Comparison of ENCODE assay signal across 8 cellular contexts in genomic region chr3:33277193-33277882, GRCh38. TPM values are rescaled to one million over a fixed set of nuclear protein-coding genes. Genes with fewer than 3 reads are reported as not detected.
DNase-seq lines count a peak whose midpoint lies in the region; ATAC-seq and TF ChIP-seq lines count a peak whose summit lies in the region.

FBXL2 (plus strand) TSS chr3:33277442; CDS start chr3:33277513, 71 bp downstream.

- intact Hi-C loops in lower lobe of right lung (cut with DNase I) = no loop called here

- peaks cover 4% of the 10 kb centered on the region for H3K27me3 ChIP-seq in effector memory CD4-positive, alpha-beta T cell (replicated peaks; ENCODE audit: control insufficient read depth, insufficient read depth, low read length, poor library complexity, severe bottlenecking)
- peaks cover 12% of the 10 kb centered on the region for H3K27me3 ChIP-seq in lower lobe of right lung (ENCODE audit: low read depth)

- no peak for TF ChIP-seq CTCF in LNCaP clone FGC (IDR thresholded peaks at IDR 0.05; ENCODE audit: control insufficient read depth, extremely low read depth, insufficient read depth)
- TF ChIP-seq CTCF in lower lobe of right lung (IDR thresholded peaks at IDR 0.05) = no peak

- no peak within 1 kb of the TSS for H3K27ac ChIP-seq in effector memory CD4-positive, alpha-beta T cell (ENCODE audit: insufficient read depth, low read length, poor library complexity, severe bottlenecking)
- H3K27ac ChIP-seq in lower lobe of right lung = peak within 1 kb of the TSS; percentile 49

- ATAC-seq in GM19455 (IDR thresholded peaks at IDR 0.05; ENCODE audit: unreplicated experiment) = peak; percentile 86
- peak; percentile 95 to 98 for ATAC-seq in lower lobe of right lung

- H3K4me3 ChIP-seq in LNCaP clone FGC (ENCODE audit: low read depth, low read length) = peak within 1 kb of the TSS; percentile 47
- peak within 1 kb of the TSS; percentile 32 for H3K4me3 ChIP-seq in effector memory CD4-positive, alpha-beta T cell (ENCODE audit: insufficient read depth, low read depth, low read length, poor library complexity, severe bottlenecking)
- peak within 1 kb of the TSS; percentile 70 for H3K4me3 ChIP-seq in lower lobe of right lung

- no peaks in the 10 kb centered on the region for H3K9me3 ChIP-seq in effector memory CD4-positive, alpha-beta T cell (ENCODE audit: control insufficient read depth, low read length)
- H3K9me3 ChIP-seq in lower lobe of right lung = no peaks in the 10 kb centered on the region

- peaks cover 6% of the 10 kb centered on the region for H3K4me1 ChIP-seq in effector memory CD4-positive, alpha-beta T cell (ENCODE audit: control insufficient read depth, insufficient read depth, low read length, poor library complexity, severe bottlenecking)
- no peaks in the 10 kb centered on the region for H3K4me1 ChIP-seq in lower lobe of right lung

- in situ Hi-C loops in Caki2 (cut with HindIII; ENCODE audit: low pct_unique_long_range_greater_than_20kb, low sequenced_read_pairs) = no loop called here

- no peaks in the 10 kb centered on the region for H3K36me3 ChIP-seq in effector memory CD4-positive, alpha-beta T cell (ENCODE audit: control insufficient read depth, insufficient read depth, low read length)
- H3K36me3 ChIP-seq in lower lobe of right lung = no peaks in the 10 kb centered on the region

- DNase-seq in Caki2 (ENCODE audit: low read depth) (peak; percentile 75), LNCaP clone FGC (ENCODE audit: low read depth) (no peak), SW480 (ENCODE audit: low spot score) (peak; percentile 83), lower lobe of right lung (peak; percentile 81), mesenteric fat pad (ENCODE audit: low spot score) (no peak)
- no peak for DNase-seq in effector memory CD4-positive, alpha-beta T cell
- DNase-seq in stimulated activated CD8-positive, alpha-beta memory T cell treated with anti-CD3 and anti-CD28 coated beads, Interleukin-4, amount 100 ng/mL, for 48 hours = peak; percentile 63

RNA-seq across cellular contexts. Expression of gene FBXL2, which starts in this region (rescaled TPM):
- total RNA-seq in Caki2 (2014; rRNA removed; shearing (Covaris generic); ENCODE audit: low replicate concordance) = 5.7 and 8.0 TPM in 2 replicates
- total RNA-seq in lower lobe of right lung (8.1 TPM), mesenteric fat pad (4.9 TPM)

Comparison
In these comparisons a context has a peak if more than half of its experiments do, and no peak if none do; other contexts are left out.
1. DNase-seq: peak in Caki2 (single experiment), SW480 (single experiment), lower lobe of right lung (single experiment) and stimulated activated CD8-positive, alpha-beta memory T cell treated with anti-CD3 and anti-CD28 coated beads, Interleukin-4, amount 100 ng/mL, for 48 hours (single experiment); none in LNCaP clone FGC (single experiment), effector memory CD4-positive, alpha-beta T cell (0 of 3) and mesenteric fat pad (single experiment).
2. Peak in every context shown above with its lines, with median percentiles within 50 percentile points of each other: H3K4me3 ChIP-seq.